ENCODE assay signal across 7 cellular contexts in genomic region chr13:46455924-46456323, GRCh38.
DNase-seq lines count a peak whose midpoint lies in the region; ATAC-seq and TF ChIP-seq lines count a peak whose summit lies in the region.
"Not testable (repeated sequence)": the region's sequence is repeated elsewhere in the genome, so short reads cannot be mapped to it uniquely, and the experiment has no call there.

No MANE protein-coding gene starts in this region.

- intact Hi-C loops in mucosa of descending colon (cut with DNase I, micrococcal nuclease), result not testable (repeated sequence)

- TF ChIP-seq CTCF in epithelial cell of proximal tubule (conservative IDR thresholded peaks at IDR 0.05; ENCODE audit: low read depth, low read length) (peak; percentile 56), mucosa of descending colon (IDR thresholded peaks at IDR 0.05) (peak; percentile 11)

- peak; percentile 87 for ATAC-seq in GM21447 (IDR thresholded peaks at IDR 0.05; ENCODE audit: unreplicated experiment)
- ATAC-seq in HG03342 (IDR thresholded peaks at IDR 0.05; ENCODE audit: unreplicated experiment), result peak; percentile 90
- ATAC-seq in mucosa of descending colon, result peak; percentile 96

- H3K36me3 ChIP-seq in mucosa of descending colon (ENCODE audit: low read depth), result not testable (repeated sequence)

- DNase-seq in GF-D8 (lab: John Stamatoyannopoulos, UW) (peak; percentile 31), NCI-H69 (lab: John Stamatoyannopoulos, UW) (peak; percentile 39), epithelial cell of proximal tubule (ENCODE audit: low read depth) (peak; percentile 12), mucosa of descending colon (peak in 1 of 3 donors; percentile 62)
- DNase-seq in activated CD4-positive, alpha-beta T cell treated with anti-CD3 and anti-CD28 coated beads for 48 hours, result peak; percentile 43

- H3K9me3 ChIP-seq in mucosa of descending colon, result not testable (repeated sequence)

- not testable (repeated sequence) for H3K4me3 ChIP-seq in epithelial cell of proximal tubule (ENCODE audit: low read depth, low read length); mucosa of descending colon

- not testable (repeated sequence) for H3K4me1 ChIP-seq in mucosa of descending colon (ENCODE audit: low read depth)
